ENCODE assay signal across 30 cellular contexts in the genomic region with DNA sequence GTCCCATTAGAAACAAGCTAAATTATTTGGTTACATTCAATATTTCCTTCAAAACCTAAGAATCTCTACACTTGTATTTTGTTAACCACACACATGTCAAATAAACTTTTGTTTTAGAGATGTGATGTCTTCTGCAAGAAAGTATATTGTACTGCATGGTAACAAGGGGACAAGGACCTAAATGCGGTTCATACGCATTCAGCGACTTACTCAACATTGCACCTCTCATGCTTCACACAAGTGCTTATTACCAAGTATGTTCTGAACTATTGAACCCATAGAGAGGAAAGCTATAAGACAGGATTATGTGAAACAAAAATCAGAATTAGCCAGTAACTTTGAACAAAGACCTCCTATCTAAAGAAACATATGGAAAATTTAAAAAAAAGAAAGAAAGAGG.
DNase-seq lines count a peak whose midpoint lies in the region; ATAC-seq and TF ChIP-seq lines count a peak whose summit lies in the region.
"Had no signal": no experiment of that assay in that cellular context is flagged by ENCODE, and none has a peak within 500 bp of the region (broad histone marks: within the 10 kb centered on the region; RNA-seq: fewer than 3 reads in every experiment).

No MANE protein-coding gene starts in this region.

- H3K27me3 ChIP-seq in SU-DHL-6 (ENCODE audit: low read length) (no peaks in the 10 kb centered on the region), mesenchymal stem cell (ENCODE audit: control insufficient read depth in 1 of 2, insufficient read depth in 1 of 2, low read length in 2 of 2) (no peaks in the 10 kb centered on the region), skeletal muscle satellite cell (ENCODE audit: control insufficient read depth, insufficient read depth, low read length) (no peaks in the 10 kb centered on the region)
- H3K27me3 ChIP-seq: esophagus muscularis mucosa, heart left ventricle, right lobe of liver, tibial nerve had no signal

- no peak overlapping the region for H3K9ac ChIP-seq in SU-DHL-6 (ENCODE audit: low read length)
- H3K9ac ChIP-seq in mesenchymal stem cell (ENCODE audit: low read length): peak overlapping the region; percentile 70
- peak overlapping the region; percentile 2 for H3K9ac ChIP-seq in skeletal muscle satellite cell (ENCODE audit: low read depth, low read length)

- H3K36me3 ChIP-seq in HEK293 (ENCODE audit: control insufficient read depth in 2 of 2, insufficient read depth in 1 of 2, low read length in 2 of 2): no peaks in the 10 kb centered on the region
- H3K36me3 ChIP-seq in SU-DHL-6 (ENCODE audit: low read length): no peaks in the 10 kb centered on the region
- no peaks in the 10 kb centered on the region for H3K36me3 ChIP-seq in mesenchymal stem cell (ENCODE audit: control insufficient read depth in 1 of 2, insufficient read depth in 2 of 2, low read depth in 1 of 2, low read length in 2 of 2)
- H3K36me3 ChIP-seq in skeletal muscle satellite cell (ENCODE audit: insufficient read depth, low read length): no peaks in the 10 kb centered on the region
- H3K36me3 ChIP-seq: esophagus muscularis mucosa, heart left ventricle, right lobe of liver, tibial nerve had no signal

- no peak overlapping the region for H2BK5ac ChIP-seq in mesenchymal stem cell (ENCODE audit: low read depth, low read length, poor library complexity, severe bottlenecking)

- H3K4me1 ChIP-seq in HEK293 (ENCODE audit: control insufficient read depth, insufficient read depth, low read length): peaks cover 28% of the 10 kb centered on the region
- peaks cover 3% of the 10 kb centered on the region for H3K4me1 ChIP-seq in mesenchymal stem cell (ENCODE audit: control insufficient read depth, insufficient read depth, low read depth, low read length)
- H3K4me1 ChIP-seq in skeletal muscle satellite cell (ENCODE audit: control insufficient read depth, insufficient read depth, low read length): peaks cover 49% of the 10 kb centered on the region
- H3K4me1 ChIP-seq: foreskin keratinocyte, right lobe of liver had no signal

- H2BK120ac ChIP-seq in mesenchymal stem cell (ENCODE audit: low read depth, low read length): no peak overlapping the region

- no peak overlapping the region for H4K8ac ChIP-seq in mesenchymal stem cell (ENCODE audit: low read length)

- no peaks in the 10 kb centered on the region for H3F3A ChIP-seq in SU-DHL-6 (ENCODE audit: insufficient read depth)

- H2AFZ ChIP-seq in SU-DHL-6 (ENCODE audit: low read depth, low read length, severe bottlenecking) (no peak overlapping the region), mesenchymal stem cell (ENCODE audit: low read depth, low read length) (no peak overlapping the region)

- peaks cover 22% of the 10 kb centered on the region for H3K79me1 ChIP-seq in mesenchymal stem cell (replicated peaks; ENCODE audit: low read length, poor library complexity, severe bottlenecking)

- H4K20me1 ChIP-seq in SU-DHL-6 (ENCODE audit: low read depth, low read length): no peaks in the 10 kb centered on the region

- no peak overlapping the region for H2BK12ac ChIP-seq in mesenchymal stem cell (ENCODE audit: low read length in 2 of 2)

- H3K4ac ChIP-seq in mesenchymal stem cell (ENCODE audit: low read depth in 1 of 2, low read length in 2 of 2): no peak overlapping the region

- H3K9me2 ChIP-seq in SU-DHL-6 (replicated peaks; ENCODE audit: insufficient read depth, low read length): no peaks in the 10 kb centered on the region

- no peak overlapping the region for H2BK15ac ChIP-seq in mesenchymal stem cell (ENCODE audit: low read depth, poor library complexity, severe bottlenecking)

- ATAC-seq in natural killer cell treated with Interleukin-12 subunit alpha and Interleukin-12 subunit beta and Interleukin-15 and Interleukin-18, amount 100 ng/mL, for 72 hours: no peak
- ATAC-seq in HG03442 (IDR thresholded peaks at IDR 0.05; ENCODE audit: unreplicated experiment): no peak
- ATAC-seq: activated CD8-positive, alpha-beta memory T cell treated with anti-CD3 and anti-CD28 coated beads, Interleukin-2, amount 10 ng/mL, durations not matched to agents 7 days and 5 days; activated T-cell treated with anti-CD3 and anti-CD28 coated beads, Interleukin-2, amount 50 U/mL, for 4 hours; foreskin keratinocyte; mucosa of descending colon; right lobe of liver; SK-N-SH treated with all-trans-retinoic acid at 6 μM for 48 hours; T-helper 17 cell had no signal

- no peaks in the 10 kb centered on the region for H3K36me3 Mint-ChIP-seq in natural killer cell treated with Interleukin-12 subunit alpha and Interleukin-12 subunit beta and Interleukin-15 and Interleukin-18, amount 100 ng/mL, for 72 hours
- H3K36me3 Mint-ChIP-seq: activated CD8-positive, alpha-beta memory T cell treated with anti-CD3 and anti-CD28 coated beads, Interleukin-2, amount 10 ng/mL, durations not matched to agents 7 days and 5 days; activated naive CD8-positive, alpha-beta T cell treated with anti-CD3 and anti-CD28 coated beads, Interleukin-2, amount 10 ng/mL, durations not matched to agents 7 days and 5 days had no signal

- peaks cover 16 to 27% of the 10 kb centered on the region in 2 donors for H3K27me3 Mint-ChIP-seq in natural killer cell treated with Interleukin-12 subunit alpha and Interleukin-12 subunit beta and Interleukin-15 and Interleukin-18, amount 100 ng/mL, for 72 hours

- DNase-seq in mesenchymal stem cell: no peak
- DNase-seq in natural killer cell treated with Interleukin-12 subunit alpha and Interleukin-12 subunit beta and Interleukin-15 and Interleukin-18, amount 100 ng/mL, for 72 hours (ENCODE audit: low spot score): no peak
- DNase-seq in germinal center (ENCODE audit: low spot score): no peak
- no peak for DNase-seq in NCI-H510A treated with DMSO at 0.1 percent for 48 hours (lab: John Stamatoyannopoulos, UW)
- DNase-seq: activated CD4-positive, alpha-beta T cell treated with anti-CD3 and anti-CD28 coated beads, Interleukin-2, amount 50 U/mL, for 4 hours; activated CD8-positive, alpha-beta memory T cell treated with anti-CD3 and anti-CD28 coated beads, Interleukin-2, amount 10 ng/mL, durations not matched to agents 7 days and 5 days; activated gamma-delta T cell treated with Interleukin-2 at 50 U/mL for 16 hours; activated naive CD8-positive, alpha-beta T cell treated with anti-CD3 and anti-CD28 coated beads, Interleukin-2, amount 10 ng/mL, durations not matched to agents 7 days and 5 days; activated T-cell treated with anti-CD3 and anti-CD28 coated beads, Interleukin-2, amount 50 U/mL, for 4 hours; aorta; DMS153; foreskin keratinocyte; HCEC 1CT; heart left ventricle; mucosa of descending colon; NCI-H1105; NCI-H1930; NCI-H2171 treated with DMSO at 0.1 percent for 48 hours; NCI-H524; right lobe of liver; stimulated activated CD4-positive, alpha-beta T cell treated with anti-CD3 and anti-CD28 coated beads, Interleukin-4, amount 100 ng/mL, for 4 hours; T-helper 17 cell had no signal

- 80% methylated on average over 3 of the region's 3 CpGs for WGBS in mesenchymal stem cell

- POLR2A ChIA-PET in HEK293 (lab: Yijun Ruan, JAX): no interaction called here

- H4K91ac ChIP-seq in mesenchymal stem cell (ENCODE audit: low read length): no peak overlapping the region

- H3K27ac Mint-ChIP-seq in natural killer cell treated with Interleukin-12 subunit alpha and Interleukin-12 subunit beta and Interleukin-15 and Interleukin-18, amount 100 ng/mL, for 72 hours: no peak overlapping the region
- H3K27ac Mint-ChIP-seq: activated CD8-positive, alpha-beta memory T cell treated with anti-CD3 and anti-CD28 coated beads, Interleukin-2, amount 10 ng/mL, durations not matched to agents 7 days and 5 days; activated naive CD8-positive, alpha-beta T cell treated with anti-CD3 and anti-CD28 coated beads, Interleukin-2, amount 10 ng/mL, durations not matched to agents 7 days and 5 days; B cell; T-helper 17 cell had no signal

- H3K4me3 Mint-ChIP-seq in natural killer cell treated with Interleukin-12 subunit alpha and Interleukin-12 subunit beta and Interleukin-15 and Interleukin-18, amount 100 ng/mL, for 72 hours: no peak overlapping the region
- H3K4me3 Mint-ChIP-seq: activated CD8-positive, alpha-beta memory T cell treated with anti-CD3 and anti-CD28 coated beads, Interleukin-2, amount 10 ng/mL, durations not matched to agents 7 days and 5 days; activated T-cell treated with anti-CD3 and anti-CD28 coated beads, Interleukin-2, amount 50 U/mL, for 4 hours; B cell; T-helper 17 cell had no signal

- no peak overlapping the region for H3K14ac ChIP-seq in mesenchymal stem cell (ENCODE audit: low read length in 2 of 2)

- peak overlapping the region; percentile 41; the same call in 1 of the 2 replicates for H3K27ac ChIP-seq in HEK293 (ENCODE audit: extremely low read depth, low read depth, low read length)
- no peak overlapping the region; the same call in 1 of the 2 replicates for H3K27ac ChIP-seq in SU-DHL-6 (ENCODE audit: low read depth, low read length)
- peak overlapping the region; percentile 88 for H3K27ac ChIP-seq in mesenchymal stem cell (ENCODE audit: low read length, poor library complexity, severe bottlenecking)
- H3K27ac ChIP-seq: esophagus muscularis mucosa, foreskin keratinocyte, heart left ventricle, right lobe of liver, tibial nerve had no signal

- H3K9me3 ChIP-seq in HEK293 (ENCODE audit: control insufficient read depth, insufficient read depth, low read depth, low read length) (no peaks in the 10 kb centered on the region), SU-DHL-6 (ENCODE audit: insufficient read depth, low read length) (no peaks in the 10 kb centered on the region), mesenchymal stem cell (ENCODE audit: control insufficient read depth, low read length) (no peaks in the 10 kb centered on the region), skeletal muscle satellite cell (replicated peaks; ENCODE audit: low read length) (no peaks in the 10 kb centered on the region)
- H3K9me3 ChIP-seq: esophagus muscularis mucosa, heart left ventricle, mucosa of descending colon, right lobe of liver, tibial nerve had no signal

- H3K4me2 ChIP-seq in SU-DHL-6 (ENCODE audit: low read depth, low read length, poor library complexity, severe bottlenecking): peak overlapping the region; percentile 63
- H3K4me2 ChIP-seq in mesenchymal stem cell (ENCODE audit: low read length, poor library complexity, severe bottlenecking): no peak overlapping the region
- H3K4me2 ChIP-seq in skeletal muscle satellite cell (ENCODE audit: low read length): peak overlapping the region; percentile 49

- no peaks in the 10 kb centered on the region for H3K79me2 ChIP-seq in SU-DHL-6 (ENCODE audit: insufficient read depth, low read length)

- H3K9me3 Mint-ChIP-seq in natural killer cell treated with Interleukin-12 subunit alpha and Interleukin-12 subunit beta and Interleukin-15 and Interleukin-18, amount 100 ng/mL, for 72 hours: no peaks in the 10 kb centered on the region
- H3K9me3 Mint-ChIP-seq: activated naive CD8-positive, alpha-beta T cell treated with anti-CD3 and anti-CD28 coated beads, Interleukin-2, amount 10 ng/mL, durations not matched to agents 7 days and 5 days; activated T-cell treated with anti-CD3 and anti-CD28 coated beads, Interleukin-2, amount 50 U/mL, for 4 hours had no signal

- H3K18ac ChIP-seq in mesenchymal stem cell (ENCODE audit: low read depth in 1 of 2, low read length in 2 of 2): no peak overlapping the region

- H2AK5ac ChIP-seq in mesenchymal stem cell (ENCODE audit: low read length, severe bottlenecking): no peak overlapping the region

- H3K23ac ChIP-seq in mesenchymal stem cell (ENCODE audit: low read length in 2 of 2): no peak overlapping the region

- peaks cover 3 to 14% of the 10 kb centered on the region in 2 donors for H3K4me1 Mint-ChIP-seq in natural killer cell treated with Interleukin-12 subunit alpha and Interleukin-12 subunit beta and Interleukin-15 and Interleukin-18, amount 100 ng/mL, for 72 hours (ENCODE audit: low read depth in 2 of 2)

- H3K4me3 ChIP-seq in HEK293 (ENCODE audit: low read depth, low read length) (no peak overlapping the region), SU-DHL-6 (ENCODE audit: insufficient read depth, low read length, poor library complexity, severe bottlenecking) (no peak overlapping the region), mesenchymal stem cell (ENCODE audit: insufficient read depth in 1 of 2, low read depth in 1 of 2, low read length in 2 of 2) (no peak overlapping the region), skeletal muscle satellite cell (ENCODE audit: low read length) (no peak overlapping the region)
- H3K4me3 ChIP-seq: esophagus muscularis mucosa, heart left ventricle, mucosa of descending colon, right lobe of liver, tibial nerve had no signal

- TF ChIP-seq CTCF in HEK293 (tag by site-specific recombination; IDR thresholded peaks at IDR 0.05) (no peak), SU-DHL-6 (IDR thresholded peaks at IDR 0.05; ENCODE audit: insufficient read depth, low read length, poor library complexity, severe bottlenecking) (no peak)

- CTCF ChIA-PET in HEK293 (lab: Yijun Ruan, JAX): interaction anchor here (0.7 kb wide), 1 partner anchor 10 kb away, joined by 3 read pairs; no protein-coding TSS in a partner anchor
